In genomic region chr15:71221417-71221816, GRCh38 we compare ENCODE assay signal across 29 cellular contexts.
"Had no signal": no experiment of that assay in that cellular context is flagged by ENCODE, and none has a peak within 500 bp of the region (broad histone marks: within the 10 kb centered on the region; RNA-seq: fewer than 3 reads in every experiment).

No MANE protein-coding gene starts in this region.

- H3K4me1 Mint-ChIP-seq: stimulated activated effector memory CD8-positive, alpha-beta T cell treated with anti-CD3 and anti-CD28 coated beads, Interleukin-12 subunit alpha, Interleukin-12 subunit beta, amount 100 ng/mL, for 72 hours; stimulated activated memory B cell treated with anti-CD40 and anti-IgM and Interleukin-4, amounts not matched to agents 10 μg/mL and 1 μg/mL and 100 μg/mL, for 72 hours; stimulated activated naive B cell treated with anti-CD40 and anti-IgM and Interleukin-4, amounts not matched to agents 10 μg/mL and 1 μg/mL and 100 μg/mL, for 72 hours; stimulated activated naive CD8-positive, alpha-beta T cell treated with anti-CD3 and anti-CD28 coated beads, Interleukin-15, amount 100 ng/mL, for 72 hours had no signal

- H3K9me3 ChIP-seq: stomach, suprapubic skin, testis, thoracic aorta, thyroid gland, tibial artery, tibial nerve, transverse colon, upper lobe of left lung, upper lobe of right lung, uterus, vagina had no signal

- H3K27me3 ChIP-seq: stomach, suprapubic skin, testis, thyroid gland, tibial artery, tibial nerve, transverse colon, upper lobe of left lung, upper lobe of right lung, uterus, vagina had no signal

- H3K4me3 Mint-ChIP-seq: stimulated activated effector memory CD8-positive, alpha-beta T cell treated with anti-CD3 and anti-CD28 coated beads, Interleukin-12 subunit alpha, Interleukin-12 subunit beta, amount 100 ng/mL, for 72 hours; stimulated activated memory B cell treated with anti-CD40 and anti-IgM and Interleukin-4, amounts not matched to agents 10 μg/mL and 1 μg/mL and 100 μg/mL, for 72 hours; stimulated activated naive B cell treated with anti-CD40 and anti-IgM and Interleukin-4, amounts not matched to agents 10 μg/mL and 1 μg/mL and 100 μg/mL, for 72 hours; stimulated activated naive CD8-positive, alpha-beta T cell treated with anti-CD3 and anti-CD28 coated beads, Interleukin-15, amount 100 ng/mL, for 72 hours; stimulated activated naive CD8-positive, alpha-beta T cell treated with anti-CD3 and anti-CD28 coated beads, Interleukin-15, Interleukin-2, amounts not matched to agents 100 ng/mL and 50 ng/mL, for 24 hours; type B pancreatic cell had no signal

- H3K9me3 Mint-ChIP-seq: stimulated activated effector memory CD8-positive, alpha-beta T cell treated with anti-CD3 and anti-CD28 coated beads, Interleukin-12 subunit alpha, Interleukin-12 subunit beta, amount 100 ng/mL, for 72 hours; stimulated activated naive CD8-positive, alpha-beta T cell treated with anti-CD3 and anti-CD28 coated beads, Interleukin-15, Interleukin-2, amounts not matched to agents 100 ng/mL and 50 ng/mL, for 24 hours had no signal

- H3K36me3 ChIP-seq: stomach, suprapubic skin, thoracic aorta, thyroid gland, tibial artery, tibial nerve, transverse colon, upper lobe of left lung, upper lobe of right lung, uterus, vagina had no signal

- H3K4me3 ChIP-seq: stomach, suprapubic skin, testis, thoracic aorta, thyroid gland, tibial artery, tibial nerve, transverse colon, upper lobe of left lung, upper lobe of right lung, uterus, vagina had no signal

- DNase-seq: stimulated activated CD4-positive, alpha-beta T cell treated with anti-CD3 and anti-CD28 coated beads, Interleukin-2, amount 100 ng/mL, for 48 hours; stimulated activated CD4-positive, alpha-beta T cell treated with anti-CD3 and anti-CD28 coated beads, Interleukin-4, amount 100 ng/mL, for 1 hour; stimulated activated CD4-positive, alpha-beta T cell treated with anti-CD3 and anti-CD28 coated beads, Interleukin-4, amount 100 ng/mL, for 24 hours; stimulated activated CD4-positive, alpha-beta T cell treated with anti-CD3 and anti-CD28 coated beads, Interleukin-4, amount 100 ng/mL, for 4 hours; stimulated activated CD8-positive, alpha-beta memory T cell treated with anti-CD3 and anti-CD28 coated beads, Interleukin-4, amount 100 ng/mL, for 48 hours; stimulated activated naive B cell treated with anti-CD40 and anti-IgM and Interleukin-4, amounts not matched to agents 10 μg/mL and 1 μg/mL and 100 μg/mL, for 72 hours; stimulated activated naive CD4-positive, alpha-beta T cell; stimulated activated naive CD4-positive, alpha-beta T cell treated with Interleukin-2 at 50 U/mL for 16 hours; stimulated activated naive CD8-positive, alpha-beta T cell treated with anti-CD3 and anti-CD28 coated beads, Interleukin-15, amount 100 ng/mL, for 72 hours; stimulated activated naive CD8-positive, alpha-beta T cell treated with anti-CD3 and anti-CD28 coated beads, Interleukin-15, Interleukin-2, amounts not matched to agents 100 U/mL and 50 U/mL, for 24 hours; stomach; substantia nigra; testis; thyroid gland; tibial artery; transverse colon; trophoblast cell; upper lobe of left lung; upper lobe of right lung; uterus had no signal

- FAIRE-seq: urothelium cell line had no signal

- H3K36me3 Mint-ChIP-seq: stimulated activated effector memory CD8-positive, alpha-beta T cell treated with anti-CD3 and anti-CD28 coated beads, Interleukin-12 subunit alpha, Interleukin-12 subunit beta, amount 100 ng/mL, for 72 hours; stimulated activated memory B cell treated with anti-CD40 and anti-IgM and Interleukin-4, amounts not matched to agents 10 μg/mL and 1 μg/mL and 100 μg/mL, for 72 hours; stimulated activated naive B cell treated with anti-CD40 and anti-IgM and Interleukin-4, amounts not matched to agents 10 μg/mL and 1 μg/mL and 100 μg/mL, for 72 hours had no signal

- H3K27ac Mint-ChIP-seq: stimulated activated effector memory CD8-positive, alpha-beta T cell treated with anti-CD3 and anti-CD28 coated beads, Interleukin-12 subunit alpha, Interleukin-12 subunit beta, amount 100 ng/mL, for 72 hours; stimulated activated memory B cell treated with anti-CD40 and anti-IgM and Interleukin-4, amounts not matched to agents 10 μg/mL and 1 μg/mL and 100 μg/mL, for 72 hours; stimulated activated naive B cell treated with anti-CD40 and anti-IgM and Interleukin-4, amounts not matched to agents 10 μg/mL and 1 μg/mL and 100 μg/mL, for 72 hours; stimulated activated naive CD8-positive, alpha-beta T cell treated with anti-CD3 and anti-CD28 coated beads, Interleukin-15, amount 100 ng/mL, for 72 hours; stimulated activated naive CD8-positive, alpha-beta T cell treated with anti-CD3 and anti-CD28 coated beads, Interleukin-15, Interleukin-2, amounts not matched to agents 100 ng/mL and 50 ng/mL, for 24 hours; type B pancreatic cell had no signal

- ATAC-seq: stimulated activated effector memory CD8-positive, alpha-beta T cell treated with anti-CD3 and anti-CD28 coated beads, Interleukin-12 subunit alpha, Interleukin-12 subunit beta, amount 100 ng/mL, for 72 hours; stimulated activated naive B cell treated with anti-CD40 and anti-IgM and Interleukin-4, amounts not matched to agents 10 μg/mL and 1 μg/mL and 100 μg/mL, for 72 hours; stimulated activated naive CD8-positive, alpha-beta T cell treated with anti-CD3 and anti-CD28 coated beads, Interleukin-15, amount 100 ng/mL, for 72 hours; stimulated activated naive CD8-positive, alpha-beta T cell treated with anti-CD3 and anti-CD28 coated beads, Interleukin-15, Interleukin-2, amounts not matched to agents 100 U/mL and 50 U/mL, for 24 hours; upper lobe of right lung had no signal

- H3K27ac ChIP-seq: stomach, suprapubic skin, testis, thoracic aorta, tibial artery, tibial nerve, transverse colon, upper lobe of left lung, upper lobe of right lung, uterus, vagina had no signal

- H3K27me3 Mint-ChIP-seq: stimulated activated memory B cell treated with anti-CD40 and anti-IgM and Interleukin-4, amounts not matched to agents 10 μg/mL and 1 μg/mL and 100 μg/mL, for 72 hours; type B pancreatic cell had no signal
